Comparison of ENCODE assay signal across 8 cellular contexts in genomic region chr10:52314007-52314821, GRCh38. TPM values are rescaled to one million over a fixed set of nuclear protein-coding genes. Genes with fewer than 3 reads are reported as not detected.
A peak's percentile ranks its signal among the peaks of the same experiment; 100 is the strongest.
DNase-seq lines count a peak whose midpoint lies in the region; ATAC-seq and TF ChIP-seq lines count a peak whose summit lies in the region.

Gene DKK1 (plus strand): TSS chr10:52314281. CDS start chr10:52314435, 154 bp downstream.

- peak; percentile 22 for DNase-seq in activated naive CD4-positive, alpha-beta T cell treated with anti-CD3 and anti-CD28 coated beads, Interleukin-2, amount 10 ng/mL, durations not matched to agents 7 days and 5 days
- DNase-seq in activated naive CD4-positive, alpha-beta T cell (lab: John Stamatoyannopoulos, UW) = no peak
- DNase-seq in HuH-7 (ENCODE audit: low spot score) (peak; percentile 68), foreskin melanocyte (peak; percentile 72), DMS114 treated with DMSO at 0.1 percent for 48 hours (lab: John Stamatoyannopoulos, UW; ENCODE audit: unreplicated experiment) (no peak)
- peak; percentile 21 for DNase-seq in activated CD8-positive, alpha-beta T cell treated with anti-CD3 and anti-CD28 coated beads, Interleukin-2, amount 10 ng/mL, durations not matched to agents 7 days and 5 days

- H3K9me3 Mint-ChIP-seq in activated naive CD4-positive, alpha-beta T cell treated with anti-CD3 and anti-CD28 coated beads, Interleukin-2, amount 10 ng/mL, durations not matched to agents 7 days and 5 days = no peaks in the 10 kb centered on the region
- no peaks in the 10 kb centered on the region for H3K9me3 Mint-ChIP-seq in activated CD8-positive, alpha-beta T cell treated with anti-CD3 and anti-CD28 coated beads, Interleukin-2, amount 10 ng/mL, durations not matched to agents 7 days and 5 days (ENCODE audit: insufficient read depth)
- no peaks in the 10 kb centered on the region for H3K9me3 Mint-ChIP-seq in nephron

- POLR2A ChIA-PET in activated CD8-positive, alpha-beta T cell treated with anti-CD3 and anti-CD28 coated beads, Interleukin-2, amount 10 ng/mL, durations not matched to agents 7 days and 5 days (lab: Charles Lee) = no interaction called here

- peaks cover 37% of the 10 kb centered on the region for H3K27me3 Mint-ChIP-seq in activated naive CD4-positive, alpha-beta T cell treated with anti-CD3 and anti-CD28 coated beads, Interleukin-2, amount 10 ng/mL, durations not matched to agents 7 days and 5 days
- H3K27me3 Mint-ChIP-seq in activated CD8-positive, alpha-beta T cell treated with anti-CD3 and anti-CD28 coated beads, Interleukin-2, amount 10 ng/mL, durations not matched to agents 7 days and 5 days (ENCODE audit: low read depth) = peaks cover 42% of the 10 kb centered on the region
- peaks cover 77% of the 10 kb centered on the region for H3K27me3 Mint-ChIP-seq in nephron (ENCODE audit: low read depth)

- peak; percentile 55 to 77 (median 62) for TF ChIP-seq CTCF in nephron (IDR thresholded peaks at IDR 0.05; ENCODE audit: unreplicated experiment in 3 of 3)

- peaks cover 6% of the 10 kb centered on the region for H3K4me1 Mint-ChIP-seq in activated naive CD4-positive, alpha-beta T cell treated with anti-CD3 and anti-CD28 coated beads, Interleukin-2, amount 10 ng/mL, durations not matched to agents 7 days and 5 days
- H3K4me1 Mint-ChIP-seq in activated CD8-positive, alpha-beta T cell treated with anti-CD3 and anti-CD28 coated beads, Interleukin-2, amount 10 ng/mL, durations not matched to agents 7 days and 5 days (ENCODE audit: low read depth) = peaks cover 5% of the 10 kb centered on the region
- H3K4me1 Mint-ChIP-seq in nephron = peaks cover 16% of the 10 kb centered on the region

- H3K36me3 Mint-ChIP-seq in activated naive CD4-positive, alpha-beta T cell treated with anti-CD3 and anti-CD28 coated beads, Interleukin-2, amount 10 ng/mL, durations not matched to agents 7 days and 5 days = no peaks in the 10 kb centered on the region
- no peaks in the 10 kb centered on the region for H3K36me3 Mint-ChIP-seq in activated CD8-positive, alpha-beta T cell treated with anti-CD3 and anti-CD28 coated beads, Interleukin-2, amount 10 ng/mL, durations not matched to agents 7 days and 5 days (ENCODE audit: low read depth)
- H3K36me3 Mint-ChIP-seq in nephron (ENCODE audit: low read depth) = no peaks in the 10 kb centered on the region

- H3K27ac Mint-ChIP-seq in activated naive CD4-positive, alpha-beta T cell treated with anti-CD3 and anti-CD28 coated beads, Interleukin-2, amount 10 ng/mL, durations not matched to agents 7 days and 5 days = no peak within 1 kb of the TSS
- H3K27ac Mint-ChIP-seq in activated CD8-positive, alpha-beta T cell treated with anti-CD3 and anti-CD28 coated beads, Interleukin-2, amount 10 ng/mL, durations not matched to agents 7 days and 5 days = no peak within 1 kb of the TSS
- peak within 1 kb of the TSS in 2 of 3 experiments; percentile 51 to 71 for H3K27ac Mint-ChIP-seq in nephron

- H3K4me3 Mint-ChIP-seq in activated naive CD4-positive, alpha-beta T cell treated with anti-CD3 and anti-CD28 coated beads, Interleukin-2, amount 10 ng/mL, durations not matched to agents 7 days and 5 days = no peak within 1 kb of the TSS
- H3K4me3 Mint-ChIP-seq in activated CD8-positive, alpha-beta T cell treated with anti-CD3 and anti-CD28 coated beads, Interleukin-2, amount 10 ng/mL, durations not matched to agents 7 days and 5 days = peak within 1 kb of the TSS; percentile 7
- peak within 1 kb of the TSS; percentile 80 to 91 (median 89) for H3K4me3 Mint-ChIP-seq in nephron

- peak; percentile 30 for ATAC-seq in activated CD8-positive, alpha-beta T cell treated with anti-CD3 and anti-CD28 coated beads, Interleukin-2, amount 10 ng/mL, durations not matched to agents 7 days and 5 days
- ATAC-seq in HG02852 (IDR thresholded peaks at IDR 0.05; ENCODE audit: unreplicated experiment) = no peak

- CTCF ChIA-PET in activated naive CD4-positive, alpha-beta T cell treated with anti-CD3 and anti-CD28 coated beads, Interleukin-2, amount 10 ng/mL, durations not matched to agents 7 days and 5 days (lab: Charles Lee) = interaction anchor here (0.6 kb wide), 1 partner anchor 92 kb away, joined by 3 read pairs; no protein-coding TSS in a partner anchor
- CTCF ChIA-PET in activated CD8-positive, alpha-beta T cell treated with anti-CD3 and anti-CD28 coated beads, Interleukin-2, amount 10 ng/mL, durations not matched to agents 7 days and 5 days (lab: Charles Lee) = no interaction called here

RNA-seq across cellular contexts. Expression of gene DKK1, which starts in this region (rescaled TPM):
- not detected for total RNA-seq in activated CD8-positive, alpha-beta T cell treated with anti-CD3 and anti-CD28 coated beads, Interleukin-2, amount 10 ng/mL, durations not matched to agents 7 days and 5 days

Comparison
In these comparisons a context has a peak if more than half of its experiments do, and no peak if none do; other contexts are left out.
1. DNase-seq: peak in activated naive CD4-positive, alpha-beta T cell treated with anti-CD3 and anti-CD28 coated beads, Interleukin-2, amount 10 ng/mL, durations not matched to agents 7 days and 5 days (single experiment), HuH-7 (single experiment) and foreskin melanocyte (single experiment); none in activated naive CD4-positive, alpha-beta T cell (0 of 4) and DMS114 treated with DMSO at 0.1 percent for 48 hours (single experiment).
2. Peak in DNase-seq and ATAC-seq in activated CD8-positive, alpha-beta T cell treated with anti-CD3 and anti-CD28 coated beads, Interleukin-2, amount 10 ng/mL, durations not matched to agents 7 days and 5 days; RNA of the gene not detected or under 1 TPM.
3. H3K27ac Mint-ChIP-seq: peak in nephron (2 of 3); none in activated naive CD4-positive, alpha-beta T cell treated with anti-CD3 and anti-CD28 coated beads, Interleukin-2, amount 10 ng/mL, durations not matched to agents 7 days and 5 days (single experiment) and activated CD8-positive, alpha-beta T cell treated with anti-CD3 and anti-CD28 coated beads, Interleukin-2, amount 10 ng/mL, durations not matched to agents 7 days and 5 days (single experiment).